In the genomic region with DNA sequence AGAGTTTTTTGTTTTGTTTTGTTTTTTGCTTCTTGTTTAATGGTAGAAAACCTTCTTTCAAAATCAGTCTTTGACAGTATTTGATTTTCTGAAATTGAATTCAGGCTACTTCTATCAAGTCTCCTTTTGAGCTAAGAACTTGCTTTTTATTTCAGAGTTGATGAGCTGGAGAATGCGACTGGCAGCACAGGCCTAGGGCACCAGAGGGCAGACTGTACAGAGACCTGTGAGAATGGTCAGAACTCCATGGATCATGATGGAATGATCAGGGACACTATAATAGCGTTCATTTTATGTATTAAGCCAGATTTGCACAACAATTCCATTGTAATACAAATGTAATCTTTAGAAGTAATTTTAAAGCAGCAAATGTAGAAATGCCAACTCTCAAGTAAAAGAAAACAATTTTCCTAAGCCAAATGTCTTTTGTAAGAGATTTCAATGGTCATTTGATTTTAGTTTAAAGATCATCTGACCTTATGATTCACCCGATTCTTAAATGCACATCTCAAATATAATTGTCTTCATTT, we compare ENCODE assay signal across 11 cellular contexts.
A peak's percentile ranks its signal among the peaks of the same experiment; 100 is the strongest.
DNase-seq lines count a peak whose midpoint lies in the region; ATAC-seq, FAIRE-seq and TF ChIP-seq lines count a peak whose summit lies in the region.
"Had no signal": no experiment of that assay in that cellular context is flagged by ENCODE, and none has a peak within 500 bp of the region (broad histone marks: within the 10 kb centered on the region; RNA-seq: fewer than 3 reads in every experiment).

No MANE protein-coding gene starts in this region.

- H3K27ac ChIP-seq in cardiac muscle cell (no peak overlapping the region), heart right ventricle (no peak overlapping the region), VCaP (no peak overlapping the region), hepatocyte (no peak overlapping the region), trophoblast cell (ENCODE audit: low read depth, low read length) (no peak overlapping the region)
- H3K27ac ChIP-seq: colonic mucosa, parathyroid adenoma had no signal

- H3K23ac ChIP-seq in trophoblast cell (ENCODE audit: low read length) = no peak overlapping the region

- H2BK5ac ChIP-seq in trophoblast cell (ENCODE audit: low read depth, low read length, poor library complexity) = no peak overlapping the region

- H3K18ac ChIP-seq in trophoblast cell (ENCODE audit: low read length) = no peak overlapping the region

- H3K79me1 ChIP-seq in trophoblast cell (ENCODE audit: low read length) = no peaks in the 10 kb centered on the region

- intact Hi-C loops in heart right ventricle (cut with DNase I) = no loop called here

- H3K4me1 ChIP-seq in cardiac muscle cell (ENCODE audit: low read depth) = no peaks in the 10 kb centered on the region
- no peaks in the 10 kb centered on the region for H3K4me1 ChIP-seq in heart right ventricle
- H3K4me1 ChIP-seq in hepatocyte (ENCODE audit: insufficient read depth) = no peaks in the 10 kb centered on the region
- H3K4me1 ChIP-seq in trophoblast cell (ENCODE audit: control insufficient read depth in 1 of 2, insufficient read depth in 2 of 2, low read length in 2 of 2) = no peaks in the 10 kb centered on the region
- H3K4me1 ChIP-seq: colonic mucosa, parathyroid adenoma had no signal

- H4K8ac ChIP-seq in trophoblast cell (ENCODE audit: low read depth, low read length) = no peak overlapping the region

- no peak overlapping the region for H2BK120ac ChIP-seq in trophoblast cell (ENCODE audit: insufficient read depth, low read length, poor library complexity)

- ATAC-seq in heart right ventricle = no peak
- ATAC-seq in GM18502 (IDR thresholded peaks at IDR 0.05; ENCODE audit: poor library complexity, unreplicated experiment) = no peak
- ATAC-seq: activated T-cell treated with anti-CD3 and anti-CD28 coated beads, Interleukin-2, amount 50 U/mL, for 72 hours had no signal

- no peak overlapping the region for H3K9ac ChIP-seq in trophoblast cell (ENCODE audit: low read length)
- H3K9ac ChIP-seq: parathyroid adenoma had no signal

- H2AFZ ChIP-seq in hepatocyte (no peak overlapping the region), trophoblast cell (ENCODE audit: insufficient read depth, low read length, poor library complexity) (no peak overlapping the region)
- H2AFZ ChIP-seq: parathyroid adenoma had no signal

- H3K27me3 ChIP-seq in cardiac muscle cell (no peaks in the 10 kb centered on the region), heart right ventricle (no peaks in the 10 kb centered on the region), hepatocyte (no peaks in the 10 kb centered on the region), trophoblast cell (ENCODE audit: insufficient read depth, low read length) (no peaks in the 10 kb centered on the region)
- H3K27me3 ChIP-seq: colonic mucosa had no signal

- FAIRE-seq in urothelium cell line (lab: Jason Lieb, UNC) = no peak

- no peak overlapping the region for H2AK5ac ChIP-seq in trophoblast cell (ENCODE audit: low read length)

- DNase-seq in cardiac muscle cell (ENCODE audit: low read depth in 1 of 2, low spot score in 1 of 2) (peak in 1 of 2 donors; percentile 9), heart right ventricle (no peak), hepatocyte (ENCODE audit: low spot score) (no peak), urothelium cell line (ENCODE audit: low spot score) (peak; percentile 8), NCI-H524 (lab: John Stamatoyannopoulos, UW) (no peak), trophoblast cell (no peak)
- DNase-seq: activated T-cell treated with anti-CD3 and anti-CD28 coated beads, Interleukin-2, amount 50 U/mL, for 72 hours; colonic mucosa had no signal

- TF ChIP-seq CTCF in cardiac muscle cell (IDR thresholded peaks at IDR 0.05; ENCODE audit: low read depth, low read length) (peak; percentile 26), heart right ventricle (IDR thresholded peaks at IDR 0.05) (peak in 2 of 9 donors; percentile 5 to 13), VCaP (conservative IDR thresholded peaks at IDR 0.05) (peak; percentile 63), hepatocyte (IDR thresholded peaks at IDR 0.05; ENCODE audit: poor library complexity) (peak; percentile 29)

- H3K36me3 ChIP-seq in cardiac muscle cell (no peaks in the 10 kb centered on the region), heart right ventricle (no peaks in the 10 kb centered on the region), hepatocyte (replicated peaks; ENCODE audit: insufficient read depth, low read depth) (no peaks in the 10 kb centered on the region), trophoblast cell (ENCODE audit: control insufficient read depth in 1 of 2, insufficient read depth in 2 of 2, low read length in 2 of 2) (no peaks in the 10 kb centered on the region)
- H3K36me3 ChIP-seq: colonic mucosa had no signal

- H3K4me3 ChIP-seq in cardiac muscle cell = no peak overlapping the region
- H3K4me3 ChIP-seq in heart right ventricle = no peak overlapping the region
- no peak overlapping the region for H3K4me3 ChIP-seq in hepatocyte
- H3K4me3 ChIP-seq in trophoblast cell (ENCODE audit: low read depth, low read length) = no peak overlapping the region
- H3K4me3 ChIP-seq: colonic mucosa had no signal

- no peaks in the 10 kb centered on the region for H3K79me2 ChIP-seq in hepatocyte
- no peaks in the 10 kb centered on the region for H3K79me2 ChIP-seq in trophoblast cell (ENCODE audit: control insufficient read depth, insufficient read depth, low read length, poor library complexity)
- H3K79me2 ChIP-seq: parathyroid adenoma had no signal

- H3K9me3 ChIP-seq in cardiac muscle cell (ENCODE audit: low read depth) = no peaks in the 10 kb centered on the region
- no peaks in the 10 kb centered on the region for H3K9me3 ChIP-seq in heart right ventricle
- H3K9me3 ChIP-seq in hepatocyte (ENCODE audit: low read depth) = no peaks in the 10 kb centered on the region
- no peaks in the 10 kb centered on the region for H3K9me3 ChIP-seq in trophoblast cell (ENCODE audit: insufficient read depth, low read depth, low read length)
- H3K9me3 ChIP-seq: colonic mucosa had no signal

- no peak overlapping the region for H4K91ac ChIP-seq in trophoblast cell (ENCODE audit: low read depth, low read length)

- H4K20me1 ChIP-seq in hepatocyte (ENCODE audit: insufficient read depth, poor library complexity, severe bottlenecking) = no peaks in the 10 kb centered on the region

- H2BK12ac ChIP-seq in trophoblast cell (ENCODE audit: low read length) = no peak overlapping the region

- H3K14ac ChIP-seq in trophoblast cell (ENCODE audit: low read length) = no peak overlapping the region

- WGBS in heart right ventricle, 2 donors = 78 to 82% methylated on average over 3 of the region's 3 CpGs
- 89% methylated on average over 3 of the region's 3 CpGs for WGBS in hepatocyte (ENCODE audit: low lambda C conversion rate, missing lambda C conversion rate)
- WGBS in trophoblast cell (ENCODE audit: extremely low coverage, insufficient coverage, insufficient read length) = no CpG with 5 or more reads among the region's 3 CpGs

- no peak overlapping the region for H3K4me2 ChIP-seq in hepatocyte
- H3K4me2 ChIP-seq in trophoblast cell (ENCODE audit: low read length) = no peak overlapping the region

- H3K9me2 ChIP-seq in hepatocyte (replicated peaks; ENCODE audit: insufficient read depth) = no peaks in the 10 kb centered on the region

- no peak overlapping the region for H3K4ac ChIP-seq in trophoblast cell (ENCODE audit: low read depth, low read length)

- no peak overlapping the region for H4K12ac ChIP-seq in trophoblast cell (ENCODE audit: low read depth, low read length)
